16 cellular contexts compared by ENCODE assay signal in genomic region chr1:52769346-52770033, GRCh38.
"Had no signal": no experiment of that assay in that cellular context is flagged by ENCODE, and none has a peak within 500 bp of the region (broad histone marks: within the 10 kb centered on the region; RNA-seq: fewer than 3 reads in every experiment).

No MANE protein-coding gene starts in this region.

- DNase-seq: activated CD4-positive, alpha-beta memory T cell treated with anti-CD3 and anti-CD28 coated beads, Interleukin-2, amount 10 ng/mL, durations not matched to agents 7 days and 5 days; activated CD4-positive, alpha-beta T cell treated with anti-CD3 and anti-CD28 coated beads for 36 hours; activated gamma-delta T cell; activated naive CD8-positive, alpha-beta T cell treated with anti-CD3 and anti-CD28 coated beads for 36 hours; activated T-cell treated with anti-CD3 and anti-CD28 coated beads, Interleukin-2, amount 50 U/mL, for 48 hours; glutamatergic neuron; mucosa of descending colon; natural killer cell; stimulated activated CD4-positive, alpha-beta T cell treated with anti-CD3 and anti-CD28 coated beads, Interleukin-12 subunit alpha, Interleukin-12 subunit beta, amount 100 ng/mL, for 4 hours; stimulated activated naive CD8-positive, alpha-beta T cell treated with anti-CD3 and anti-CD28 coated beads, Interleukin-15, Interleukin-2, amounts not matched to agents 100 U/mL and 50 U/mL, for 24 hours; upper lobe of left lung had no signal

- ATAC-seq: activated CD4-positive, alpha-beta T cell treated with anti-CD3 and anti-CD28 coated beads for 36 hours; esophagus mucosa; mucosa of descending colon; natural killer cell; sciatic nerve; stimulated activated naive CD8-positive, alpha-beta T cell treated with anti-CD3 and anti-CD28 coated beads, Interleukin-15, Interleukin-2, amounts not matched to agents 100 U/mL and 50 U/mL, for 24 hours had no signal

- H3K27ac Mint-ChIP-seq: activated CD4-positive, alpha-beta memory T cell treated with anti-CD3 and anti-CD28 coated beads, Interleukin-2, amount 10 ng/mL, durations not matched to agents 7 days and 5 days; activated CD4-positive, alpha-beta T cell treated with anti-CD3 and anti-CD28 coated beads for 36 hours; activated naive CD8-positive, alpha-beta T cell treated with anti-CD3 and anti-CD28 coated beads for 36 hours; natural killer cell; progenitor cell of endocrine pancreas had no signal

- H3K4me3 ChIP-seq: mucosa of descending colon, suprapubic skin, upper lobe of left lung had no signal

- H3K9me3 Mint-ChIP-seq: activated CD4-positive, alpha-beta memory T cell treated with anti-CD3 and anti-CD28 coated beads, Interleukin-2, amount 10 ng/mL, durations not matched to agents 7 days and 5 days; activated naive CD8-positive, alpha-beta T cell treated with anti-CD3 and anti-CD28 coated beads for 36 hours; natural killer cell had no signal

- H3K27ac ChIP-seq: suprapubic skin, upper lobe of left lung, VCaP had no signal

- H3K4me1 ChIP-seq: suprapubic skin had no signal

- H3K27me3 ChIP-seq: suprapubic skin, upper lobe of left lung had no signal

- H3K9me3 ChIP-seq: mucosa of descending colon, suprapubic skin, upper lobe of left lung had no signal
